Comparison of ENCODE assay signal across 8 cellular contexts in the genomic region with DNA sequence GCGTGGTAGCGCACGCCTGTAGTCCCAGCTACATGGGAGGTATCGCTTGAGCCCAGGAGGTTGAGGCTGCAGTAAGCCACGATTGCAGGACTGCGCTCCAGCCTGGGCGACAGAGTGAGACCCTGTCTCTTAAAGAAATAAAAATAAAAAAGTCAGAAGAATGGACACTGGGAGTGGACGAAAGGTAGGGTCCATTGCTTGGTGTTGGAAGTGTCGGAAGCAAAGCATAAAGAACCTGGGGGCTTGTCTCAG. TPM values are rescaled to one million over a fixed set of nuclear protein-coding genes. Genes with fewer than 3 reads are reported as not detected.
DNase-seq lines count a peak whose midpoint lies in the region; ATAC-seq and TF ChIP-seq lines count a peak whose summit lies in the region.
"Had no signal": no experiment of that assay in that cellular context is flagged by ENCODE, and none has a peak within 500 bp of the region (broad histone marks: within the 10 kb centered on the region; RNA-seq: fewer than 3 reads in every experiment).

No MANE protein-coding gene starts in this region.

- no peaks in the 10 kb centered on the region for H3K9me3 Mint-ChIP-seq in activated CD4-positive, alpha-beta T cell treated with anti-CD3 and anti-CD28 coated beads, Interleukin-2, amount 10 ng/mL, durations not matched to agents 24 days and 14 days

- no peaks in the 10 kb centered on the region for H3K27me3 Mint-ChIP-seq in activated CD4-positive, alpha-beta T cell treated with anti-CD3 and anti-CD28 coated beads, Interleukin-2, amount 10 ng/mL, durations not matched to agents 24 days and 14 days

- peaks cover under 1% of the 10 kb centered on the region for H3K36me3 ChIP-seq in thoracic aorta

- H3K4me3 Mint-ChIP-seq in activated CD4-positive, alpha-beta T cell treated with anti-CD3 and anti-CD28 coated beads, Interleukin-2, amount 10 ng/mL, durations not matched to agents 24 days and 14 days, result peak overlapping the region; percentile 88

- intact Hi-C loops in activated CD4-positive, alpha-beta T cell treated with anti-CD3 and anti-CD28 coated beads, Interleukin-2, amount 10 ng/mL, durations not matched to agents 24 days and 14 days (cut with micrococcal nuclease), result loop anchor here (1.0 to 5.0 kb wide), 6 partner anchors 17 to 156 kb away; a partner anchor contains a TSS

- no peak overlapping the region for H3K27ac ChIP-seq in thoracic aorta
- H3K27ac ChIP-seq: epithelial cell of prostate had no signal

- H3K4me3 ChIP-seq in foreskin fibroblast (ENCODE audit: low read depth in 1 of 2, low read length in 2 of 2), result peak overlapping the region; percentile 8 to 66
- H3K4me3 ChIP-seq in thoracic aorta, result peak overlapping the region; percentile 94

- TF ChIP-seq CTCF in foreskin fibroblast (IDR thresholded peaks at IDR 0.05; ENCODE audit: low read depth, low read length), result no peak
- TF ChIP-seq CTCF in thoracic aorta (IDR thresholded peaks at IDR 0.05), result no peak

- H3K4me1 Mint-ChIP-seq in activated CD4-positive, alpha-beta T cell treated with anti-CD3 and anti-CD28 coated beads, Interleukin-2, amount 10 ng/mL, durations not matched to agents 24 days and 14 days, result peaks cover 26% of the 10 kb centered on the region

- DNase-seq in activated CD4-positive, alpha-beta T cell treated with anti-CD3 and anti-CD28 coated beads, Interleukin-2, amount 10 ng/mL, durations not matched to agents 24 days and 14 days, result no peak
- no peak for DNase-seq in activated CD4-positive, alpha-beta T cell treated with anti-CD3 and anti-CD28 coated beads for 48 hours
- DNase-seq in foreskin fibroblast (no peak), thoracic aorta (ENCODE audit: low spot score) (no peak), activated gamma-delta T cell (lab: John Stamatoyannopoulos, UW) (no peak)

- H3K27me3 ChIP-seq in thoracic aorta (replicated peaks; ENCODE audit: insufficient read depth), result no peaks in the 10 kb centered on the region

- H3K4me1 ChIP-seq in thoracic aorta (ENCODE audit: control insufficient read depth in 1 of 2, low read depth in 2 of 2), result peaks cover 8 to 12% of the 10 kb centered on the region in 2 donors

- H3K27ac Mint-ChIP-seq in activated CD4-positive, alpha-beta T cell treated with anti-CD3 and anti-CD28 coated beads, Interleukin-2, amount 10 ng/mL, durations not matched to agents 24 days and 14 days, result peak overlapping the region; percentile 52

- no peak for ATAC-seq in thoracic aorta (ENCODE audit: insufficient number of reproducible peaks, low FRiP score, low read depth)
- ATAC-seq in GM18519 (IDR thresholded peaks at IDR 0.05; ENCODE audit: low FRiP score, unreplicated experiment), result no peak

- no peaks in the 10 kb centered on the region for H3K9me3 ChIP-seq in thoracic aorta

- H3K36me3 Mint-ChIP-seq in activated CD4-positive, alpha-beta T cell treated with anti-CD3 and anti-CD28 coated beads, Interleukin-2, amount 10 ng/mL, durations not matched to agents 24 days and 14 days (ENCODE audit: low read depth), result peaks cover 10% of the 10 kb centered on the region

RNA-seq across cellular contexts. Expression of a gene that starts 0.4 kb away (rescaled TPM):
- 24.6 and 26.4 TPM in 2 replicates for total RNA-seq in activated CD4-positive, alpha-beta T cell treated with anti-CD3 and anti-CD28 coated beads, Interleukin-2, amount 10 ng/mL, durations not matched to agents 24 days and 14 days
- 10 to 100 TPM; 15.4 to 30.7 TPM for total RNA-seq in thoracic aorta

RNA-seq across cellular contexts. Expression of a gene that starts 17.0 kb away (rescaled TPM):
- total RNA-seq in activated CD4-positive, alpha-beta T cell treated with anti-CD3 and anti-CD28 coated beads, Interleukin-2, amount 10 ng/mL, durations not matched to agents 24 days and 14 days, result 35.2 and 43.6 TPM in 2 replicates
- total RNA-seq in thoracic aorta, result 10 to 100 TPM; 11.1 to 16.6 TPM

RNA-seq across cellular contexts. Expression of a gene that starts 18.1 kb away (rescaled TPM):
- 0.42 TPM in 1 of 2 replicates, not detected in the other for total RNA-seq in activated CD4-positive, alpha-beta T cell treated with anti-CD3 and anti-CD28 coated beads, Interleukin-2, amount 10 ng/mL, durations not matched to agents 24 days and 14 days
- 100 to 1,000 TPM in 1 of 2 donors, 10 to 100 TPM in 1; 78.6 to 130 TPM for total RNA-seq in thoracic aorta
- total RNA-seq: HT1080 had no signal

RNA-seq across cellular contexts. Expression of a gene that starts 26.6 kb away (rescaled TPM):
- 7.7 and 11.1 TPM in 2 replicates for total RNA-seq in activated CD4-positive, alpha-beta T cell treated with anti-CD3 and anti-CD28 coated beads, Interleukin-2, amount 10 ng/mL, durations not matched to agents 24 days and 14 days
- 10 to 100 TPM in 1 of 2 donors, 1 to 10 TPM in 1; 9.9 to 30.5 TPM for total RNA-seq in thoracic aorta

RNA-seq across cellular contexts. Expression of a gene that starts 29.5 kb away (rescaled TPM):
- 44.9 and 46.7 TPM in 2 replicates for total RNA-seq in activated CD4-positive, alpha-beta T cell treated with anti-CD3 and anti-CD28 coated beads, Interleukin-2, amount 10 ng/mL, durations not matched to agents 24 days and 14 days
- 10 to 100 TPM; 25.5 to 30.1 TPM for total RNA-seq in thoracic aorta

Comparison
In these comparisons a context has a peak if more than half of its experiments do, and no peak if none do; other contexts are left out.
1. RNA of a gene that starts 18.1 kb away (total RNA-seq): 78.6 to 130 TPM in thoracic aorta; 0.42 TPM in activated CD4-positive, alpha-beta T cell treated with anti-CD3 and anti-CD28 coated beads, Interleukin-2, amount 10 ng/mL, durations not matched to agents 24 days and 14 days; every median in the first group is over 10 times any median in the second.